Comparison of ENCODE assay signal across 8 cellular contexts in genomic region chr1:153956997-153957715, GRCh38. TPM values are rescaled to one million over a fixed set of nuclear protein-coding genes. Genes with fewer than 3 reads are reported as not detected.
DNase-seq lines count a peak whose midpoint lies in the region; ATAC-seq and TF ChIP-seq lines count a peak whose summit lies in the region.

No MANE protein-coding gene starts in this region.

- H3K27me3 ChIP-seq in sigmoid colon, result no peaks in the 10 kb centered on the region

- intact Hi-C loops in sigmoid colon (cut with DNase I), result loop anchor here (5.0 kb wide), 1 partner anchor 35 kb away; the partner anchor contains the start of gene GATAD2B

- peaks cover 0 to 48% (median 44%) of the 10 kb centered on the region in 4 donors for H3K4me1 ChIP-seq in sigmoid colon

- ATAC-seq in T-cell (replicated peaks in 1 of 4) (no peak), GM21528 (IDR thresholded peaks at IDR 0.05; ENCODE audit: low FRiP score, unreplicated experiment) (no peak), GM21515 (IDR thresholded peaks at IDR 0.05; ENCODE audit: unreplicated experiment) (no peak)

- POLR2A ChIA-PET in T-cell (lab: Charles Lee), result interaction anchor here (0.7 to 1.6 kb wide), 4 partner anchors 9 to 149 kb away, joined by 3 to 9 read pairs (median 4); no protein-coding TSS in a partner anchor

- H3K4me3 Mint-ChIP-seq in T-cell, result peak overlapping the region; percentile 95 to 97 (median 97)

- peak overlapping the region; percentile 93 to 98 (median 97) for H3K27ac ChIP-seq in sigmoid colon

- H3K27ac Mint-ChIP-seq in T-cell, result peak overlapping the region; percentile 96

- H3K27me3 Mint-ChIP-seq in T-cell, result no peaks in the 10 kb centered on the region

- no peak for TF ChIP-seq POLR2A in sigmoid colon (IDR thresholded peaks at IDR 0.05)

- peaks cover 50 to 63% (median 57%) of the 10 kb centered on the region in 3 donors for H3K4me1 Mint-ChIP-seq in T-cell

- H3K9me3 ChIP-seq in sigmoid colon, result no peaks in the 10 kb centered on the region

- peak overlapping the region; percentile 94 for H3K4me3 ChIP-seq in GM12864 (ENCODE audit: low read depth, low read length)
- H3K4me3 ChIP-seq in foreskin fibroblast (ENCODE audit: low read depth in 1 of 2, low read length in 2 of 2), result peak overlapping the region; percentile 59 to 93
- H3K4me3 ChIP-seq in sigmoid colon, result peak overlapping the region; percentile 77 to 98 (median 85)

- TF ChIP-seq CTCF in GM12864 (IDR thresholded peaks at IDR 0.05; ENCODE audit: low read depth, low read length, missing control alignments) (no peak), foreskin fibroblast (IDR thresholded peaks at IDR 0.05; ENCODE audit: low read depth, low read length) (no peak), sigmoid colon (IDR thresholded peaks at IDR 0.05) (no peak)

- no peak for TF ChIP-seq EP300 in sigmoid colon (IDR thresholded peaks at IDR 0.05)

- WGBS in sigmoid colon, 2 donors, result 25 to 37% methylated on average over 6 of the region's 6 CpGs

- peaks cover 18% of the 10 kb centered on the region for H3K36me3 Mint-ChIP-seq in T-cell

- H3K36me3 ChIP-seq in sigmoid colon, result peaks cover 12 to 47% (median 19%) of the 10 kb centered on the region in 4 donors

- DNase-seq in GM12864 (ENCODE audit: low read depth), result no peak
- no peak for DNase-seq in T-cell
- no peak for DNase-seq in foreskin fibroblast
- no peak for DNase-seq in sigmoid colon
- DNase-seq in Ammon's horn (ENCODE audit: low spot score), result no peak
- no peak for DNase-seq in NK-92 (lab: John Stamatoyannopoulos, UW; ENCODE audit: unreplicated experiment)

- CTCF ChIA-PET in T-cell (lab: Charles Lee), result interaction anchor here (0.6 to 1.9 kb wide), 4 partner anchors 9 to 85 kb away, joined by 3 to 7 read pairs (median 4); partner anchors contain the start of genes CREB3L4 (in 1 of the 2) and DENND4B (in 1 of the 2)

- H3K9me3 Mint-ChIP-seq in T-cell, result no peaks in the 10 kb centered on the region

RNA-seq across cellular contexts. Expression of gene CRTC2, which starts 1.3 kb away (rescaled TPM):
- 100 to 1,000 TPM; 108 to 153 (median 122) TPM for total RNA-seq in T-cell
- total RNA-seq in sigmoid colon, result 10 to 100 TPM; 13.7 to 23.3 (median 15.0) TPM
- polyA plus RNA-seq in sigmoid colon, result 10 to 100 TPM; 17.8 to 32.9 (median 18.6) TPM

RNA-seq across cellular contexts. Expression of gene SLC39A1, which starts 6.2 kb away (rescaled TPM):
- 10 to 100 TPM; 15.1 to 22.0 (median 16.4) TPM for total RNA-seq in T-cell
- total RNA-seq in sigmoid colon, result 10 to 100 TPM; 50.7 to 80.3 (median 76.1) TPM
- polyA plus RNA-seq in sigmoid colon, result 10 to 100 TPM; 25.7 to 97.5 (median 28.8) TPM

RNA-seq across cellular contexts. Expression of gene CREB3L4, which starts 10.5 kb away (rescaled TPM):
- total RNA-seq in T-cell (1 to 10 TPM; 3.3 to 9.0 (median 6.3) TPM), sigmoid colon (10 to 100 TPM in 2 of 4 donors, 1 to 10 TPM in 2; 7.9 to 13.8 (median 10.2) TPM)
- 10 to 100 TPM in 2 of 3 donors, 1 to 10 TPM in 1; 7.9 to 18.0 (median 16.8) TPM for polyA plus RNA-seq in sigmoid colon

RNA-seq across cellular contexts. Expression of gene DENND4B, which starts 10.6 kb away (rescaled TPM):
- total RNA-seq in T-cell (100 to 1,000 TPM; 161 to 220 (median 196) TPM), sigmoid colon (10 to 100 TPM; 17.9 to 34.9 (median 23.1) TPM)
- polyA plus RNA-seq in sigmoid colon, result 10 to 100 TPM in 1 of 3 donors, 1 to 10 TPM in 2; 4.9 to 41.6 (median 9.0) TPM

RNA-seq across cellular contexts. Expression of gene JTB, which starts 20.3 kb away (rescaled TPM):
- total RNA-seq in T-cell (100 to 1,000 TPM in 3 of 5 donors, 10 to 100 TPM in 2; 90.4 to 137 (median 129) TPM), sigmoid colon (100 to 1,000 TPM; 171 to 293 (median 219) TPM)
- polyA plus RNA-seq in sigmoid colon, result 100 to 1,000 TPM; 220 to 324 (median 286) TPM

Comparison
In these comparisons a context has a peak if more than half of its experiments do, and no peak if none do; other contexts are left out.
1. RNA of gene CRTC2, which starts 1.3 kb away (total RNA-seq): 108 to 153 TPM in T-cell; 13.7 to 23.3 TPM in sigmoid colon; every median in the first group is over 4 times any median in the second.
2. Peak in every context shown above with its lines, with median percentiles within 50 percentile points of each other: H3K4me3 ChIP-seq.